In genomic region chrX:23785564-23785963, GRCh38 we compare ENCODE assay signal across 12 cellular contexts. TPM values are rescaled to one million over a fixed set of nuclear protein-coding genes. Genes with fewer than 3 reads are reported as not detected.
A peak's percentile ranks its signal among the peaks of the same experiment; 100 is the strongest.
DNase-seq lines count a peak whose midpoint lies in the region; ATAC-seq and TF ChIP-seq lines count a peak whose summit lies in the region.
"Had no signal": no experiment of that assay in that cellular context is flagged by ENCODE, and none has a peak within 500 bp of the region (broad histone marks: within the 10 kb centered on the region; RNA-seq: fewer than 3 reads in every experiment).

No MANE protein-coding gene starts in this region.

- no peaks in the 10 kb centered on the region for H3K27me3 Mint-ChIP-seq in stimulated activated naive CD8-positive, alpha-beta T cell treated with anti-CD3 and anti-CD28 coated beads, Interleukin-15, Interleukin-2, amounts not matched to agents 100 ng/mL and 50 ng/mL, for 24 hours
- no peaks in the 10 kb centered on the region for H3K27me3 Mint-ChIP-seq in dendritic cell treated with granulocyte-macrophage colony-stimulating factor and Interleukin-4, amounts not matched to agents 40 ng/mL and 50 ng/mL, for 4 days

- H3K4me1 ChIP-seq in mucosa of rectum (ENCODE audit: control insufficient read depth in 2 of 2, insufficient read depth in 2 of 2, low read length in 2 of 2) (peaks cover 2 to 9% of the 10 kb centered on the region in 2 donors), vagina (no peaks in the 10 kb centered on the region)

- TF ChIP-seq POLR2A in vagina (IDR thresholded peaks at IDR 0.05) = no peak

- peaks cover 24% of the 10 kb centered on the region for H3K36me3 Mint-ChIP-seq in stimulated activated naive CD8-positive, alpha-beta T cell treated with anti-CD3 and anti-CD28 coated beads, Interleukin-15, Interleukin-2, amounts not matched to agents 100 ng/mL and 50 ng/mL, for 24 hours (ENCODE audit: low read depth)
- H3K36me3 Mint-ChIP-seq in dendritic cell treated with granulocyte-macrophage colony-stimulating factor and Interleukin-4, amounts not matched to agents 40 ng/mL and 50 ng/mL, for 4 days (ENCODE audit: low read depth) = peaks cover 39% of the 10 kb centered on the region

- H3K9me3 ChIP-seq in mucosa of rectum (ENCODE audit: control insufficient read depth in 2 of 2, low read length in 2 of 2) (no peaks in the 10 kb centered on the region), vagina (no peaks in the 10 kb centered on the region)

- no peak for TF ChIP-seq CTCF in vagina (IDR thresholded peaks at IDR 0.05)

- H3K27ac ChIP-seq in mucosa of rectum (ENCODE audit: low read depth in 2 of 2, low read length in 2 of 2) (peak overlapping the region; percentile 43 to 89), vagina (peak overlapping the region; percentile 94)

- DNase-seq in stimulated activated naive CD8-positive, alpha-beta T cell treated with anti-CD3 and anti-CD28 coated beads, Interleukin-15, Interleukin-2, amounts not matched to agents 100 U/mL and 50 U/mL, for 24 hours = no peak
- DNase-seq in vagina (ENCODE audit: extremely low spot score in 2 of 2) (no peak), EL (no peak), left lobe of liver (ENCODE audit: low spot score) (no peak), NCI-H345 (lab: John Stamatoyannopoulos, UW) (no peak)
- DNase-seq: activated gamma-delta T cell treated with Interleukin-2 at 50 U/mL for 16 hours, C1 segment of cervical spinal cord, H7, NCI-H2029 had no signal

- peak overlapping the region; percentile 93 for H3K4me3 Mint-ChIP-seq in stimulated activated naive CD8-positive, alpha-beta T cell treated with anti-CD3 and anti-CD28 coated beads, Interleukin-15, Interleukin-2, amounts not matched to agents 100 ng/mL and 50 ng/mL, for 24 hours
- H3K4me3 Mint-ChIP-seq in dendritic cell treated with granulocyte-macrophage colony-stimulating factor and Interleukin-4, amounts not matched to agents 40 ng/mL and 50 ng/mL, for 4 days = peak overlapping the region; percentile 86

- H3K9me3 Mint-ChIP-seq in stimulated activated naive CD8-positive, alpha-beta T cell treated with anti-CD3 and anti-CD28 coated beads, Interleukin-15, Interleukin-2, amounts not matched to agents 100 ng/mL and 50 ng/mL, for 24 hours = no peaks in the 10 kb centered on the region
- H3K9me3 Mint-ChIP-seq in dendritic cell treated with granulocyte-macrophage colony-stimulating factor and Interleukin-4, amounts not matched to agents 40 ng/mL and 50 ng/mL, for 4 days = no peaks in the 10 kb centered on the region

- peak overlapping the region in 1 of 2 donors; percentile 93 for H3K9ac ChIP-seq in mucosa of rectum (ENCODE audit: low read depth in 1 of 2, low read length in 2 of 2)

- H3K27ac Mint-ChIP-seq in stimulated activated naive CD8-positive, alpha-beta T cell treated with anti-CD3 and anti-CD28 coated beads, Interleukin-15, Interleukin-2, amounts not matched to agents 100 ng/mL and 50 ng/mL, for 24 hours = peak overlapping the region; percentile 49
- peak overlapping the region; percentile 94 for H3K27ac Mint-ChIP-seq in dendritic cell treated with granulocyte-macrophage colony-stimulating factor and Interleukin-4, amounts not matched to agents 40 ng/mL and 50 ng/mL, for 4 days

- intact Hi-C loops in dendritic cell treated with granulocyte-macrophage colony-stimulating factor and Interleukin-4, amounts not matched to agents 40 ng/mL and 50 ng/mL, for 4 days (cut with micrococcal nuclease) = no loop called here
- intact Hi-C loops in vagina (cut with DNase I) = no loop called here

- peak overlapping the region; percentile 82 to 89 for H3K4me3 ChIP-seq in mucosa of rectum (ENCODE audit: low read length in 2 of 2)
- H3K4me3 ChIP-seq in vagina = peak overlapping the region; percentile 51 to 64

- ATAC-seq in stimulated activated naive CD8-positive, alpha-beta T cell treated with anti-CD3 and anti-CD28 coated beads, Interleukin-15, Interleukin-2, amounts not matched to agents 100 U/mL and 50 U/mL, for 24 hours = no peak
- no peak for ATAC-seq in left lobe of liver

- peaks cover 43% of the 10 kb centered on the region for H3K4me1 Mint-ChIP-seq in stimulated activated naive CD8-positive, alpha-beta T cell treated with anti-CD3 and anti-CD28 coated beads, Interleukin-15, Interleukin-2, amounts not matched to agents 100 ng/mL and 50 ng/mL, for 24 hours (ENCODE audit: low read depth)
- peaks cover 8% of the 10 kb centered on the region for H3K4me1 Mint-ChIP-seq in dendritic cell treated with granulocyte-macrophage colony-stimulating factor and Interleukin-4, amounts not matched to agents 40 ng/mL and 50 ng/mL, for 4 days (ENCODE audit: low read depth)

- peaks cover 0 to 12% of the 10 kb centered on the region in 2 donors for H3K36me3 ChIP-seq in mucosa of rectum (ENCODE audit: control insufficient read depth in 2 of 2, insufficient read depth in 2 of 2, low read length in 2 of 2)
- H3K36me3 ChIP-seq in vagina = no peaks in the 10 kb centered on the region

- H3K27me3 ChIP-seq in mucosa of rectum (ENCODE audit: control insufficient read depth in 2 of 2, insufficient read depth in 2 of 2, low read length in 2 of 2) = peaks cover 0 to 3% of the 10 kb centered on the region in 2 donors
- no peaks in the 10 kb centered on the region for H3K27me3 ChIP-seq in vagina

RNA-seq across cellular contexts. Expression of gene SAT1, which starts 2.6 kb away (rescaled TPM):
- total RNA-seq in vagina (389 TPM), left lobe of liver (227 TPM)

RNA-seq across cellular contexts. Expression of gene ACOT9, which starts 42.5 kb away (rescaled TPM):
- total RNA-seq in vagina (39.0 TPM), left lobe of liver (11.0 TPM)
